ENCODE assay signal across 29 cellular contexts in the genomic region with DNA sequence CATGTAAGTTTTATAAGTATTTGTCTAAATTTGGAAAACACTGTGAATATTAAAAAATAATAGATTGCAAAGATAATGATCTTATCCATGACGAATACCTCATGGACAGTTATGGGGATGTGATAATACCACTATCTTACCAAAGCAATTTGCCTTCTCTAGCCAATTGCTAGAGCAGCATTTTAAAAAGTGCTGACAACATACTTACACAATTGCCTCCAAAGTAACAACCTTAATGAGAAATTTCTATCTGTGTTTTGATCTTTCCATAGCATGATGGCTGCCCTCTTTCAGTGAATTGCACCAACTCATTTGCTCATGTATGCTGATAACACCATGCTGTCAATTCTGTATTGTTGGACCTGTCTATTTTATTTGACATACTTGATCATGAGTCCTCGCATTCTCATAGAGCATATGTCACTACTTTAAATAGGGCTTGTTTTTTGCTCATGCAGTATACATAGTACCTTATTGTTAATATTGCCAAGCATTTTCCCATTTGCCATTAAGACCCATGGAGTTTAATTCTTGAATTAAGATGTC.
"Had no signal": no experiment of that assay in that cellular context is flagged by ENCODE, and none has a peak within 500 bp of the region (broad histone marks: within the 10 kb centered on the region; RNA-seq: fewer than 3 reads in every experiment).

No MANE protein-coding gene starts in this region.

- DNase-seq: naive thymus-derived CD8-positive, alpha-beta T cell; nephron progenitor cell; occipital lobe; ovary; psoas muscle; right cardiac atrium; spleen; stimulated activated CD4-positive, alpha-beta T cell treated with anti-CD3 and anti-CD28 coated beads, Interleukin-12 subunit alpha, Interleukin-12 subunit beta, amount 100 ng/mL, for 4 hours; stimulated activated CD4-positive, alpha-beta T cell treated with anti-CD3 and anti-CD28 coated beads, Interleukin-1b, Interleukin-23, amount 100 ng/mL, for 48 hours; stimulated activated CD4-positive, alpha-beta T cell treated with anti-CD3 and anti-CD28 coated beads, Interleukin-4, amount 100 ng/mL, for 1 hour; stimulated activated CD4-positive, alpha-beta T cell treated with anti-CD3 and anti-CD28 coated beads, Interleukin-4, amount 100 ng/mL, for 4 hours; stimulated activated CD8-positive, alpha-beta memory T cell treated with anti-CD3 and anti-CD28 coated beads, Interleukin-4, amount 100 ng/mL, for 48 hours; stimulated activated naive CD4-positive, alpha-beta T cell; stimulated activated naive CD8-positive, alpha-beta T cell treated with anti-CD3 and anti-CD28 coated beads, Interleukin-15, amount 100 ng/mL, for 72 hours; stimulated activated naive CD8-positive, alpha-beta T cell treated with anti-CD3 and anti-CD28 coated beads, Interleukin-15, Interleukin-2, amounts not matched to agents 100 U/mL and 50 U/mL, for 24 hours; substantia nigra; testis; tibial artery; transverse colon; upper lobe of right lung; uterus had no signal

- H3K4me2 ChIP-seq: neural progenitor cell, smooth muscle cell had no signal

- H3K36me3 ChIP-seq: neural progenitor cell, ovary, spleen, suprapubic skin, tibial artery, transverse colon, upper lobe of right lung, uterus had no signal

- H3K27me3 ChIP-seq: neural progenitor cell, spleen, suprapubic skin, testis, tibial artery, transverse colon, upper lobe of right lung, uterus had no signal

- H3K27ac ChIP-seq: neural progenitor cell, ovary, parathyroid adenoma, psoas muscle, skin epidermis, spleen, suprapubic skin, testis, tibial artery, transverse colon, upper lobe of right lung, uterus had no signal

- H3K4me1 ChIP-seq: neural progenitor cell, parathyroid adenoma, psoas muscle, spleen, suprapubic skin, testis, tibial artery, transverse colon, upper lobe of right lung, uterus had no signal

- H3K9me3 ChIP-seq: ovary, psoas muscle, spleen, suprapubic skin, testis, tibial artery, transverse colon, upper lobe of right lung, uterus had no signal

- H3K79me2 ChIP-seq: parathyroid adenoma had no signal

- H2AFZ ChIP-seq: neural progenitor cell, parathyroid adenoma had no signal

- H3K9ac ChIP-seq: neural progenitor cell, parathyroid adenoma had no signal

- ATAC-seq: naive thymus-derived CD8-positive, alpha-beta T cell; natural killer cell treated with Interleukin-12 subunit alpha and Interleukin-12 subunit beta and Interleukin-15 and Interleukin-18, amount 100 ng/mL, for 72 hours; psoas muscle; right cardiac atrium; sciatic nerve; stimulated activated memory B cell treated with anti-CD40 and anti-IgM and Interleukin-4, amounts not matched to agents 10 μg/mL and 1 μg/mL and 100 μg/mL, for 72 hours; stimulated activated naive CD8-positive, alpha-beta T cell treated with anti-CD3 and anti-CD28 coated beads, Interleukin-15, amount 100 ng/mL, for 72 hours; stimulated activated naive CD8-positive, alpha-beta T cell treated with anti-CD3 and anti-CD28 coated beads, Interleukin-15, Interleukin-2, amounts not matched to agents 100 U/mL and 50 U/mL, for 24 hours; upper lobe of right lung had no signal

- H3K4me3 ChIP-seq: neural progenitor cell, ovary, psoas muscle, skin epidermis, smooth muscle cell, spleen, suprapubic skin, testis, tibial artery, transverse colon, upper lobe of right lung, uterus had no signal
